In genomic region chr7:141701489-141702046, GRCh38 we compare ENCODE assay signal across 1 cellular context.
TF ChIP-seq lines count a peak whose summit lies in the region.

No MANE protein-coding gene starts in this region.

TF ChIP-seq in HEK293, 187 proteins besides CTCF, POLR2A, EP300 and RAD21 (continued from another document):
- no peak for TF ChIP-seq ZNF274 (IDR thresholded peaks at IDR 0.05; ENCODE audit: low read length)
- TF ChIP-seq ZNF274 (tag by site-specific recombination; IDR thresholded peaks at IDR 0.05; ENCODE audit: borderline replicate concordance): no peak
- no peak for TF ChIP-seq ZNF223 (tag by site-specific recombination; IDR thresholded peaks at IDR 0.05)
- TF ChIP-seq SP3 (tag by site-specific recombination; IDR thresholded peaks at IDR 0.05): no peak
- no peak for TF ChIP-seq RBAK (tag by site-specific recombination; IDR thresholded peaks at IDR 0.05)
- peak; percentile 59 for TF ChIP-seq GLIS1 (tag by site-specific recombination; IDR thresholded peaks at IDR 0.05)
- no peak for TF ChIP-seq ZNF248 (tag by site-specific recombination; IDR thresholded peaks at IDR 0.05)
- TF ChIP-seq ZSCAN4 (tag by site-specific recombination; IDR thresholded peaks at IDR 0.05): no peak
- TF ChIP-seq ZNF211 (tag by site-specific recombination; IDR thresholded peaks at IDR 0.05; ENCODE audit: low read depth): no peak
- no peak for TF ChIP-seq SP7 (tag by site-specific recombination; IDR thresholded peaks at IDR 0.05)
- no peak for TF ChIP-seq ATF2 (tag by site-specific recombination; IDR thresholded peaks at IDR 0.05; ENCODE audit: low read depth)
- peak; percentile 62 for TF ChIP-seq ZNF398 (tag by site-specific recombination; IDR thresholded peaks at IDR 0.05)
- TF ChIP-seq ZNF704 (tag by site-specific recombination; IDR thresholded peaks at IDR 0.05): no peak
- peak; percentile 28; the same call in 1 of the 2 replicates for TF ChIP-seq SP2 (tag by site-specific recombination; IDR thresholded peaks at IDR 0.05)
- 0 out of 2 replicates have a peak, but pooled peaks have one; percentile 23 for TF ChIP-seq PATZ1 (tag by site-specific recombination; IDR thresholded peaks at IDR 0.05)
- TF ChIP-seq ZNF311 (tag by site-specific recombination; IDR thresholded peaks at IDR 0.05; ENCODE audit: borderline replicate concordance): no peak
- TF ChIP-seq ZNF362 (tag by site-specific recombination; IDR thresholded peaks at IDR 0.05): no peak
